10 cellular contexts compared by ENCODE assay signal in genomic region chr1:100131623-100132022, GRCh38. TPM values are rescaled to one million over a fixed set of nuclear protein-coding genes. Genes with fewer than 3 reads are reported as not detected.
DNase-seq lines count a peak whose midpoint lies in the region; ATAC-seq and TF ChIP-seq lines count a peak whose summit lies in the region.
"Had no signal": no experiment of that assay in that cellular context is flagged by ENCODE, and none has a peak within 500 bp of the region (broad histone marks: within the 10 kb centered on the region; RNA-seq: fewer than 3 reads in every experiment).

No MANE protein-coding gene starts in this region.

- H3K4me1 ChIP-seq in A673 (ENCODE audit: insufficient read depth, low read length, poor library complexity, severe bottlenecking) (peaks cover 20% of the 10 kb centered on the region), GM23338 (ENCODE audit: insufficient read depth) (peaks cover 14% of the 10 kb centered on the region; the same call in 1 of the 2 replicates)

- DNase-seq in A673 (ENCODE audit: low spot score) = no peak
- no peak for DNase-seq in GM23338 (ENCODE audit: low spot score)
- DNase-seq in activated T-helper 2 cell treated with anti-CD3 and anti-CD28 coated beads, Interferon-gamma antibody, Interleukin-2, Interleukin-4, amounts not matched to agents 10 μg/mL and 5 μg/mL and 100 μg/mL, durations not matched to agents 14 hours and 24 hours and 36 hours (ENCODE audit: low spot score) = no peak
- DNase-seq in kidney epithelial cell (ENCODE audit: low read depth) = no peak
- no peak for DNase-seq in activated effector memory CD4-positive, alpha-beta T cell treated with anti-CD3 and anti-CD28 coated beads, Interleukin-2, amount 50 U/mL, for 16 hours
- no peak for DNase-seq in NCI-H2196 treated with DMSO at 0.1 percent for 48 hours (lab: John Stamatoyannopoulos, UW; ENCODE audit: unreplicated experiment)
- no peak for DNase-seq in NCI-H82 (lab: John Stamatoyannopoulos, UW)
- DNase-seq: activated CD8-positive, alpha-beta memory T cell treated with anti-CD3 and anti-CD28 coated beads, Interleukin-2, amount 50 U/mL, for 48 hours; NCI-H226 had no signal

- H3K9me3 Mint-ChIP-seq in GM23338 = no peaks in the 10 kb centered on the region
- no peaks in the 10 kb centered on the region for H3K9me3 Mint-ChIP-seq in activated T-helper 2 cell treated with anti-CD3 and anti-CD28 coated beads, Interferon-gamma antibody, Interleukin-2, Interleukin-4, amounts not matched to agents 10 μg/mL and 5 μg/mL and 100 μg/mL, durations not matched to agents 14 hours and 24 hours and 36 hours

- no peaks in the 10 kb centered on the region for H4K20me1 ChIP-seq in GM23338 (replicated peaks; ENCODE audit: insufficient read depth)

- POLR2A ChIA-PET in A673 (lab: Charles Lee; ENCODE audit: low non-redundant PET) = no interaction called here

- ATAC-seq in GM23338 = no peak
- no peak for ATAC-seq in HG03108 (IDR thresholded peaks at IDR 0.05; ENCODE audit: unreplicated experiment)

- peak overlapping the region; percentile 99 for H3K4me3 Mint-ChIP-seq in GM23338
- H3K4me3 Mint-ChIP-seq in activated T-helper 2 cell treated with anti-CD3 and anti-CD28 coated beads, Interferon-gamma antibody, Interleukin-2, Interleukin-4, amounts not matched to agents 10 μg/mL and 5 μg/mL and 100 μg/mL, durations not matched to agents 14 hours and 24 hours and 36 hours (ENCODE audit: low read depth) = peak overlapping the region; percentile 97

- intact Hi-C loops in A673 (cut with micrococcal nuclease; ENCODE audit: unreplicated experiment) = loop anchor here (10.0 kb wide), 2 partner anchors 223 to 323 kb away; partner anchors contain the start of gene CDC14A
- intact Hi-C loops in activated T-helper 2 cell treated with anti-CD3 and anti-CD28 coated beads, Interferon-gamma antibody, Interleukin-2, Interleukin-4, amounts not matched to agents 10 μg/mL and 5 μg/mL and 100 μg/mL, durations not matched to agents 14 hours and 24 hours and 36 hours (cut with micrococcal nuclease) = loop anchor here (1.0 to 5.0 kb wide), 6 partner anchors 101 to 322 kb away; partner anchors contain the start of genes AGL, DBT and SLC35A3

- H3K27ac ChIP-seq in A673 (ENCODE audit: low read depth, low read length, poor library complexity, severe bottlenecking) (peak overlapping the region; percentile 82), GM23338 (ENCODE audit: low read depth) (no peak overlapping the region)

- no peaks in the 10 kb centered on the region for H3K9me2 ChIP-seq in GM23338 (ENCODE audit: insufficient read depth)

- H3K36me3 Mint-ChIP-seq in GM23338 (ENCODE audit: low read depth) = no peaks in the 10 kb centered on the region
- H3K36me3 Mint-ChIP-seq in activated T-helper 2 cell treated with anti-CD3 and anti-CD28 coated beads, Interferon-gamma antibody, Interleukin-2, Interleukin-4, amounts not matched to agents 10 μg/mL and 5 μg/mL and 100 μg/mL, durations not matched to agents 14 hours and 24 hours and 36 hours (ENCODE audit: low read depth) = peaks cover 8% of the 10 kb centered on the region

- H3K4me2 ChIP-seq in GM23338 = peak overlapping the region; percentile 80

- TF ChIP-seq CTCF in A673 (conservative IDR thresholded peaks at IDR 0.05; ENCODE audit: low read depth, low read length) = no peak
- no peak for TF ChIP-seq CTCF in GM23338 (conservative IDR thresholded peaks at IDR 0.05; ENCODE audit: low read depth in 2 of 2)
- TF ChIP-seq CTCF in kidney epithelial cell (IDR thresholded peaks at IDR 0.05; ENCODE audit: insufficient read depth, low read length, poor library complexity, severe bottlenecking) = no peak

- H3K36me3 ChIP-seq in A673 (ENCODE audit: insufficient read depth, low read length, poor library complexity, severe bottlenecking) (no peaks in the 10 kb centered on the region), GM23338 (ENCODE audit: insufficient read depth) (no peaks in the 10 kb centered on the region), kidney epithelial cell (ENCODE audit: control insufficient read depth, insufficient read depth, low read length) (no peaks in the 10 kb centered on the region)

- H3K4me3 ChIP-seq in A673 (ENCODE audit: low read depth, low read length, poor library complexity, severe bottlenecking) = peak overlapping the region; percentile 93
- peak overlapping the region; percentile 84 for H3K4me3 ChIP-seq in GM23338
- H3K4me3 ChIP-seq in kidney epithelial cell (ENCODE audit: low read depth, low read length) = peak overlapping the region; percentile 78

- H2AFZ ChIP-seq in GM23338 = no peak overlapping the region

- peaks cover 11% of the 10 kb centered on the region for H3K27me3 Mint-ChIP-seq in GM23338 (ENCODE audit: insufficient read depth, low read depth, poor library complexity)
- no peaks in the 10 kb centered on the region for H3K27me3 Mint-ChIP-seq in activated T-helper 2 cell treated with anti-CD3 and anti-CD28 coated beads, Interferon-gamma antibody, Interleukin-2, Interleukin-4, amounts not matched to agents 10 μg/mL and 5 μg/mL and 100 μg/mL, durations not matched to agents 14 hours and 24 hours and 36 hours (ENCODE audit: low read depth)

- H3K79me2 ChIP-seq in GM23338 (replicated peaks; ENCODE audit: insufficient read depth) = peaks cover 76% of the 10 kb centered on the region

- H3K9me3 ChIP-seq in A673 (ENCODE audit: low read depth, low read length, poor library complexity, severe bottlenecking) = no peaks in the 10 kb centered on the region

- CTCF ChIA-PET in A673 (lab: Charles Lee) = no interaction called here

- H3K27me3 ChIP-seq in A673 (replicated peaks; ENCODE audit: insufficient read depth, low read depth, low read length, poor library complexity) (no peaks in the 10 kb centered on the region), GM23338 (ENCODE audit: insufficient read depth) (no peaks in the 10 kb centered on the region), kidney epithelial cell (ENCODE audit: control insufficient read depth, insufficient read depth, low read length) (no peaks in the 10 kb centered on the region)

- H3F3A ChIP-seq in GM23338 (replicated peaks; ENCODE audit: low read depth) = no peaks in the 10 kb centered on the region

- BruUV-seq in A673 (replicated peaks; lab: Mats Ljungman, UMichigan) = no TSS peak

- peaks cover 9% of the 10 kb centered on the region for H3K4me1 Mint-ChIP-seq in GM23338
- peaks cover 35% of the 10 kb centered on the region for H3K4me1 Mint-ChIP-seq in activated T-helper 2 cell treated with anti-CD3 and anti-CD28 coated beads, Interferon-gamma antibody, Interleukin-2, Interleukin-4, amounts not matched to agents 10 μg/mL and 5 μg/mL and 100 μg/mL, durations not matched to agents 14 hours and 24 hours and 36 hours (ENCODE audit: low read depth)

- peak overlapping the region; percentile 23; the same call in 1 of the 2 replicates for H3K27ac Mint-ChIP-seq in GM23338
- peak overlapping the region; percentile 67 for H3K27ac Mint-ChIP-seq in activated T-helper 2 cell treated with anti-CD3 and anti-CD28 coated beads, Interferon-gamma antibody, Interleukin-2, Interleukin-4, amounts not matched to agents 10 μg/mL and 5 μg/mL and 100 μg/mL, durations not matched to agents 14 hours and 24 hours and 36 hours

TF ChIP-seq in GM23338, 12 proteins besides CTCF, POLR2A, EP300 and RAD21 (continues in another document):
- no peak for TF ChIP-seq EZH2phosphoT487 (IDR thresholded peaks at IDR 0.05; ENCODE audit: unreplicated experiment)
- TF ChIP-seq EZH2 (IDR thresholded peaks at IDR 0.05; ENCODE audit: low read depth, unreplicated experiment) = no peak
- TF ChIP-seq STAT1 (IDR thresholded peaks at IDR 0.05; ENCODE audit: unreplicated experiment) = no peak
- TF ChIP-seq ZNF331 (CRISPR knock-in tag; IDR thresholded peaks at IDR 0.05; ENCODE audit: low read depth) = no peak
- TF ChIP-seq CREB1 (CRISPR knock-in tag; IDR thresholded peaks at IDR 0.05; ENCODE audit: low read depth) = no peak
- TF ChIP-seq NANOG (IDR thresholded peaks at IDR 0.05; ENCODE audit: borderline replicate concordance) = no peak

RNA-seq across cellular contexts. Expression of gene SASS6, which starts 1.1 kb away (rescaled TPM):
- total RNA-seq in A673 (2021) = 15.1 and 16.8 TPM in 2 replicates
- 16.7 and 17.0 TPM in 2 replicates for total RNA-seq in GM23338 (2014; rRNA removed; shearing (Covaris generic))
- polyA plus RNA-seq in GM23338 (2016; fragmentation: Nextera tagmentation; extraction: Ambion mirVana) = 17.4 and 21.1 TPM in 2 replicates
- total RNA-seq in activated T-helper 2 cell treated with anti-CD3 and anti-CD28 coated beads, Interferon-gamma antibody, Interleukin-2, Interleukin-4, amounts not matched to agents 10 μg/mL and 5 μg/mL and 100 μg/mL, durations not matched to agents 14 hours and 24 hours and 36 hours = 15.2 and 15.7 TPM in 2 replicates
- 3.6 and 5.3 TPM in 2 replicates for total RNA-seq in kidney epithelial cell

RNA-seq across cellular contexts. Expression of gene TRMT13, which starts 1.3 kb away (rescaled TPM):
- total RNA-seq in A673 (2021) = 19.0 and 23.3 TPM in 2 replicates
- total RNA-seq in GM23338 (2014; rRNA removed; shearing (Covaris generic)) = 14.5 and 27.4 TPM in 2 replicates
- polyA plus RNA-seq in GM23338 (2016; fragmentation: Nextera tagmentation; extraction: Ambion mirVana) = 16.4 and 22.8 TPM in 2 replicates
- total RNA-seq in activated T-helper 2 cell treated with anti-CD3 and anti-CD28 coated beads, Interferon-gamma antibody, Interleukin-2, Interleukin-4, amounts not matched to agents 10 μg/mL and 5 μg/mL and 100 μg/mL, durations not matched to agents 14 hours and 24 hours and 36 hours = 20.2 and 24.6 TPM in 2 replicates
- 17.3 and 19.9 TPM in 2 replicates for total RNA-seq in kidney epithelial cell

RNA-seq across cellular contexts. Expression of gene LRRC39, which starts 46.4 kb away (rescaled TPM):
- 0.67 and 0.81 TPM in 2 replicates for total RNA-seq in A673 (2021)
- total RNA-seq in GM23338 (2014; rRNA removed; shearing (Covaris generic)) = 0.87 TPM in 1 of 2 replicates, not detected in the other
- 0.35 and 0.48 TPM in 2 replicates for polyA plus RNA-seq in GM23338 (2016; fragmentation: Nextera tagmentation; extraction: Ambion mirVana)
- total RNA-seq in activated T-helper 2 cell treated with anti-CD3 and anti-CD28 coated beads, Interferon-gamma antibody, Interleukin-2, Interleukin-4, amounts not matched to agents 10 μg/mL and 5 μg/mL and 100 μg/mL, durations not matched to agents 14 hours and 24 hours and 36 hours = 0.43 and 0.74 TPM in 2 replicates
- total RNA-seq in kidney epithelial cell = 0.08 and 0.41 TPM in 2 replicates
